Comparison of ENCODE assay signal across 1 cellular context in genomic region chr9:137145731-137146526, GRCh38.
TF ChIP-seq lines count a peak whose summit lies in the region.

No MANE protein-coding gene starts in this region.

TF ChIP-seq in A549, 52 proteins besides CTCF, POLR2A, EP300 and RAD21:
- peak; percentile 32; the same call in 1 of the 2 replicates for TF ChIP-seq REST (IDR thresholded peaks at IDR 0.05)
- TF ChIP-seq CHD2 (IDR thresholded peaks at IDR 0.05; ENCODE audit: low read length, partially characterized antibody), result no peak
- TF ChIP-seq HOXA7 (CRISPR knock-in tag; IDR thresholded peaks at IDR 0.05), result no peak
- no peak for TF ChIP-seq HOXB5 (CRISPR knock-in tag; IDR thresholded peaks at IDR 0.05)
- no peak for TF ChIP-seq RNF2 (IDR thresholded peaks at IDR 0.05; ENCODE audit: borderline replicate concordance, low read depth)
- no peak for TF ChIP-seq NPAS2 (CRISPR knock-in tag; IDR thresholded peaks at IDR 0.05; ENCODE audit: borderline replicate concordance)
- no peak for TF ChIP-seq ZSCAN20 (CRISPR knock-in tag; IDR thresholded peaks at IDR 0.05)
- no peak for TF ChIP-seq GATA3 (IDR thresholded peaks at IDR 0.05; ENCODE audit: borderline replicate concordance)
- no peak for TF ChIP-seq JUN (IDR thresholded peaks at IDR 0.05)
- no peak for TF ChIP-seq PHF8 (IDR thresholded peaks at IDR 0.05; ENCODE audit: borderline replicate concordance, low read depth)
- TF ChIP-seq POLR2AphosphoS2 (conservative IDR thresholded peaks at IDR 0.05; ENCODE audit: low read length), result no peak
- TF ChIP-seq CHD4 (IDR thresholded peaks at IDR 0.05; ENCODE audit: borderline replicate concordance), result no peak
- peak; percentile 24 for TF ChIP-seq MAFK (IDR thresholded peaks at IDR 0.05; ENCODE audit: partially characterized antibody)
- TF ChIP-seq NR3C1 (IDR thresholded peaks at IDR 0.05), result no peak
- no peak for TF ChIP-seq HDAC2 (IDR thresholded peaks at IDR 0.05)
- TF ChIP-seq, protein P1, sequence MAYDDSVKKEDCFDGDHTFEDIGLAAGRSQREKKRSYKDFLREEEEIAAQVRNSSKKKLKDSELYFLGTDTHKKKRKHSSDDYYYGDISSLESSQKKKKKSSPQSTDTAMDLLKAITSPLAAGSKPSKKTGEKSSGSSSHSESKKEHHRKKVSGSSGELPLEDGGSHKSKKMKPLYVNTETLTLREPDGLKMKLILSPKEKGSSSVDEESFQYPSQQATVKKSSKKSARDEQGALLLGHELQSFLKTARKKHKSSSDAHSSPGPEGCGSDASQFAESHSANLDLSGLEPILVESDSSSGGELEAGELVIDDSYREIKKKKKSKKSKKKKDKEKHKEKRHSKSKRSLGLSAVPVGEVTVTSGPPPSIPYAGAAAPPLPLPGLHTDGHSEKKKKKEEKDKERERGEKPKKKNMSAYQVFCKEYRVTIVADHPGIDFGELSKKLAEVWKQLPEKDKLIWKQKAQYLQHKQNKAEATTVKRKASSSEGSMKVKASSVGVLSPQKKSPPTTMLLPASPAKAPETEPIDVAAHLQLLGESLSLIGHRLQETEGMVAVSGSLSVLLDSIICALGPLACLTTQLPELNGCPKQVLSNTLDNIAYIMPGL (CRISPR knock-in tag; IDR thresholded peaks at IDR 0.05; ENCODE audit: borderline replicate concordance), result no peak
- TF ChIP-seq RFX5 (IDR thresholded peaks at IDR 0.05), result no peak
- no peak for TF ChIP-seq CEBPB (IDR thresholded peaks at IDR 0.05)
- TF ChIP-seq ESRRA (IDR thresholded peaks at IDR 0.05; ENCODE audit: borderline replicate concordance, low read length), result no peak
- no peak for TF ChIP-seq FOSB (CRISPR knock-in tag; IDR thresholded peaks at IDR 0.05)
- TF ChIP-seq, protein P2, sequence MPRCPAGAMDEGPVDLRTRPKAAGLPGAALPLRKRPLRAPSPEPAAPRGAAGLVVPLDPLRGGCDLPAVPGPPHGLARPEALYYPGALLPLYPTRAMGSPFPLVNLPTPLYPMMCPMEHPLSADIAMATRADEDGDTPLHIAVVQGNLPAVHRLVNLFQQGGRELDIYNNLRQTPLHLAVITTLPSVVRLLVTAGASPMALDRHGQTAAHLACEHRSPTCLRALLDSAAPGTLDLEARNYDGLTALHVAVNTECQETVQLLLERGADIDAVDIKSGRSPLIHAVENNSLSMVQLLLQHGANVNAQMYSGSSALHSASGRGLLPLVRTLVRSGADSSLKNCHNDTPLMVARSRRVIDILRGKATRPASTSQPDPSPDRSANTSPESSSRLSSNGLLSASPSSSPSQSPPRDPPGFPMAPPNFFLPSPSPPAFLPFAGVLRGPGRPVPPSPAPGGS (IDR thresholded peaks at IDR 0.05), result no peak
- no peak for TF ChIP-seq NFE2L2 (conservative IDR thresholded peaks at IDR 0.05; ENCODE audit: low read length)
- TF ChIP-seq MAX (IDR thresholded peaks at IDR 0.05), result 0 out of 2 replicates have a peak, but pooled peaks have one; percentile 15
- no peak for TF ChIP-seq EHMT2 (IDR thresholded peaks at IDR 0.05; ENCODE audit: low read depth)
